Comparison of ENCODE assay signal across 21 cellular contexts in genomic region chr12:131591136-131591535, GRCh38.
"Had no signal": no experiment of that assay in that cellular context is flagged by ENCODE, and none has a peak within 500 bp of the region (broad histone marks: within the 10 kb centered on the region; RNA-seq: fewer than 3 reads in every experiment).

No MANE protein-coding gene starts in this region.

- H3K4me2 ChIP-seq: neural progenitor cell had no signal

- H3K4me3 Mint-ChIP-seq: naive thymus-derived CD4-positive, alpha-beta T cell; nephron; neural progenitor cell; stimulated activated effector memory CD8-positive, alpha-beta T cell treated with anti-CD3 and anti-CD28 coated beads, Interleukin-12 subunit alpha, Interleukin-12 subunit beta, amount 100 ng/mL, for 72 hours had no signal

- H3K4me1 ChIP-seq: prostate gland, right atrium auricular region, sigmoid colon, stomach, vagina had no signal

- H2AFZ ChIP-seq: neural progenitor cell had no signal

- H3K27ac Mint-ChIP-seq: naive thymus-derived CD4-positive, alpha-beta T cell; nephron; neural progenitor cell; stimulated activated effector memory CD8-positive, alpha-beta T cell treated with anti-CD3 and anti-CD28 coated beads, Interleukin-12 subunit alpha, Interleukin-12 subunit beta, amount 100 ng/mL, for 72 hours had no signal

- H3K27ac ChIP-seq: dorsolateral prefrontal cortex, left lung, neural progenitor cell, prostate gland, right atrium auricular region, sigmoid colon, stomach, thyroid gland, vagina had no signal

- H3K27me3 Mint-ChIP-seq: naive thymus-derived CD4-positive, alpha-beta T cell had no signal

- H3K36me3 ChIP-seq: left lung, neural progenitor cell, prostate gland, right atrium auricular region, sigmoid colon, stomach, thyroid gland, vagina had no signal

- H3K36me3 Mint-ChIP-seq: naive thymus-derived CD4-positive, alpha-beta T cell; neural progenitor cell; stimulated activated effector memory CD8-positive, alpha-beta T cell treated with anti-CD3 and anti-CD28 coated beads, Interleukin-12 subunit alpha, Interleukin-12 subunit beta, amount 100 ng/mL, for 72 hours had no signal

- H3K9me3 ChIP-seq: prostate gland, right atrium auricular region, sigmoid colon, thyroid gland, vagina had no signal

- H3K4me3 ChIP-seq: dorsolateral prefrontal cortex, left lung, neural progenitor cell, prostate gland, right atrium auricular region, sigmoid colon, stomach, thyroid gland, vagina had no signal

- H3K27me3 ChIP-seq: neural progenitor cell, right atrium auricular region, thyroid gland, vagina had no signal

- H3K9me3 Mint-ChIP-seq: nephron; neural progenitor cell; stimulated activated effector memory CD8-positive, alpha-beta T cell treated with anti-CD3 and anti-CD28 coated beads, Interleukin-12 subunit alpha, Interleukin-12 subunit beta, amount 100 ng/mL, for 72 hours had no signal

- DNase-seq: cortex of kidney; dorsolateral prefrontal cortex; effector CD4-positive, alpha-beta T cell; left cardiac atrium; left lung; mesendoderm; midbrain; naive thymus-derived CD4-positive, alpha-beta T cell; sigmoid colon; stimulated activated CD4-positive, alpha-beta T cell treated with anti-CD3 and anti-CD28 coated beads, Interleukin-2, amount 100 ng/mL, for 24 hours; stimulated activated CD4-positive, alpha-beta T cell treated with anti-CD3 and anti-CD28 coated beads, Interleukin-4, amount 100 ng/mL, for 24 hours; stimulated activated naive CD4-positive, alpha-beta T cell treated with Interleukin-2 at 50 U/mL for 16 hours; stomach; thyroid gland; trophoblast cell had no signal

- ATAC-seq: left cardiac atrium; left lung; naive thymus-derived CD4-positive, alpha-beta T cell; stimulated activated effector memory CD8-positive, alpha-beta T cell treated with anti-CD3 and anti-CD28 coated beads, Interleukin-12 subunit alpha, Interleukin-12 subunit beta, amount 100 ng/mL, for 72 hours had no signal
